16 cellular contexts compared by ENCODE assay signal in genomic region chr20:3227511-3227910, GRCh38.
"Had no signal": no experiment of that assay in that cellular context is flagged by ENCODE, and none has a peak within 500 bp of the region (broad histone marks: within the 10 kb centered on the region; RNA-seq: fewer than 3 reads in every experiment).

No MANE protein-coding gene starts in this region.

- H3K4me1 Mint-ChIP-seq: central memory CD8-positive, alpha-beta T cell had no signal

- H3K27ac ChIP-seq: adrenal gland, pancreas, skin epidermis, uterus had no signal

- H3K4me1 ChIP-seq: adrenal gland, pancreas, uterus had no signal

- H3K9me3 ChIP-seq: adrenal gland, pancreas, thyroid gland, uterus had no signal

- H3K4me3 Mint-ChIP-seq: central memory CD8-positive, alpha-beta T cell; dendritic cell treated with granulocyte-macrophage colony-stimulating factor and Interleukin-4, amounts not matched to agents 40 ng/mL and 50 ng/mL, for 4 days; effector memory CD8-positive, alpha-beta T cell; T-helper 2 cell treated with Interferon-gamma antibody and Interleukin-4, amounts not matched to agents 5 μg/mL and 100 μg/mL, for 36 hours had no signal

- H3K4me3 ChIP-seq: adrenal gland, pancreas, skin epidermis, thyroid gland, uterus had no signal

- H3K27me3 ChIP-seq: adrenal gland, pancreas, thyroid gland, uterus had no signal

- H3K27me3 Mint-ChIP-seq: central memory CD8-positive, alpha-beta T cell; dendritic cell treated with granulocyte-macrophage colony-stimulating factor and Interleukin-4, amounts not matched to agents 40 ng/mL and 50 ng/mL, for 4 days; effector memory CD8-positive, alpha-beta T cell had no signal

- ATAC-seq: activated CD4-positive, CD25-positive, alpha-beta regulatory T cell treated with anti-CD3 and anti-CD28 coated beads, Interleukin-2, amount 50 U/mL, for 24 hours; effector memory CD8-positive, alpha-beta T cell; left ventricle myocardium superior; pancreas had no signal

- H3K36me3 ChIP-seq: uterus had no signal

- DNase-seq: activated CD4-positive, alpha-beta T cell treated with anti-CD3 and anti-CD28 coated beads, Interleukin-2, amount 50 U/mL, for 4 hours; activated naive CD4-positive, alpha-beta T cell treated with anti-CD3 and anti-CD28 coated beads, Interleukin-2, amount 50 U/mL, for 16 hours; activated T-cell treated with anti-CD3 and anti-CD28 coated beads, Interleukin-2, amount 50 U/mL, for 1 hour; adrenal gland; effector memory CD8-positive, alpha-beta T cell; erythroblast; left ventricle myocardium superior; retina; thyroid gland; uterus had no signal

- H3K27ac Mint-ChIP-seq: dendritic cell treated with granulocyte-macrophage colony-stimulating factor and Interleukin-4, amounts not matched to agents 40 ng/mL and 50 ng/mL, for 4 days; effector memory CD8-positive, alpha-beta T cell; T-helper 2 cell treated with Interferon-gamma antibody and Interleukin-4, amounts not matched to agents 5 μg/mL and 100 μg/mL, for 36 hours had no signal

- H3K9me3 Mint-ChIP-seq: central memory CD8-positive, alpha-beta T cell; dendritic cell treated with granulocyte-macrophage colony-stimulating factor and Interleukin-4, amounts not matched to agents 40 ng/mL and 50 ng/mL, for 4 days; effector memory CD8-positive, alpha-beta T cell; T-helper 2 cell treated with Interferon-gamma antibody and Interleukin-4, amounts not matched to agents 5 μg/mL and 100 μg/mL, for 36 hours had no signal
